12 cellular contexts compared by ENCODE assay signal in the genomic region with DNA sequence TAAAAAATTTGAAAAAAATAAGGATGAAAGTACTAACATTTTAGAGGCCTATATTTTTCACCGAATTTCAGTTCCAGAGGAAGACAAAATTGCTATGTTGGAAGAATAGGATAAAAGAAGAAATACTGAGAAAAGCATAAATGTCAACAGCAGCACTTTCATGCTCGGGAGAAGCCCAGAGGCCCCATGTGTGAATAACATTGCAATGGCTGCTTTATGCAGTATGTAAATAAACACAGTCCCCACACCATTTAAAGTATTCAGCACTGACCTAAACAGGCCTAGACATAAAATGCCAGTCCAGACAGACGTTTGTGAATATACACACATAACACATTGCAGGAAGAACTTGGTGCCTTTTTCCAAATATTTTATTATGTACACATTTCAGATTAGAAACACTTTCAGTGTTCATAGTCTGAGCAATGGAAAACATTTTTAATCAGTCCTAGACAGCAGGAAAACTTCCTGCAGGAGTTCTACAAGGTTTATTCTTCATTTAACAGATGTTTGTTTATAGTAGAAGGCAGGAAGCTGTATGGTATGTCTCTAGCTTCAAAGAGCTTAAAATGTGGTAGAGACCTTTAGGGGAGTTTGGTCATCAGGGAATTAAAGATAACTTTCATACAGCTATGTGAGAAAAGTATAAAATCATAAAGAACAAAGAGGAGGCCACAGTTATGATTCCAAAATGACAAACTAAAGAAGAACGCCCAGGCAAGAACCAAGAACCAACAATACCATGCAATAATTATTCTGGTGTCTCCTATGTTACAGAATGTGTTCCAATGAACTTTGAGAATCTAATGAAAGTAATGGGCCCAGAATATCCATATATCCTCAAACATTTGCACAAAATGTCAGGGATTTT. TPM values are rescaled to one million over a fixed set of nuclear protein-coding genes. Genes with fewer than 3 reads are reported as not detected.
DNase-seq lines count a peak whose midpoint lies in the region; ATAC-seq and TF ChIP-seq lines count a peak whose summit lies in the region.
"Had no signal": no experiment of that assay in that cellular context is flagged by ENCODE, and none has a peak within 500 bp of the region (broad histone marks: within the 10 kb centered on the region; RNA-seq: fewer than 3 reads in every experiment).

No MANE protein-coding gene starts in this region.

- H3K4me2 ChIP-seq in BLaER1: peak overlapping the region; percentile 47

- H3K36me3 ChIP-seq in BLaER1 (no peaks in the 10 kb centered on the region), Caco-2 (ENCODE audit: control insufficient read depth, insufficient read depth, low read length) (no peaks in the 10 kb centered on the region)

- H3K9me3 ChIP-seq in BLaER1: 0 out of 2 replicates have a peak, but pooled peaks cover 5% of the 10 kb centered on the region
- H3K9me3 ChIP-seq in Caco-2: no peaks in the 10 kb centered on the region; the same call in 1 of the 2 replicates

- H3K27me3 ChIP-seq in BLaER1 (no peaks in the 10 kb centered on the region), dorsolateral prefrontal cortex (no peaks in the 10 kb centered on the region), Caco-2 (replicated peaks; ENCODE audit: control insufficient read depth, insufficient read depth, low read length) (no peaks in the 10 kb centered on the region)

- H3K9me3 Mint-ChIP-seq in nephron progenitor cell (peaks cover 19% of the 10 kb centered on the region), Caco-2 (ENCODE audit: unreplicated experiment) (no peaks in the 10 kb centered on the region)

- TF ChIP-seq CTCF in dorsolateral prefrontal cortex (IDR thresholded peaks at IDR 0.05 in 54 of 56, conservative IDR thresholded peaks at IDR 0.05 in 2 of 56; ENCODE audit: low read depth in 1 of 56, partially characterized antibody in 56 of 56): no peak
- TF ChIP-seq CTCF in nephron progenitor cell (IDR thresholded peaks at IDR 0.05): no peak
- no peak for TF ChIP-seq CTCF in Caco-2 (IDR thresholded peaks at IDR 0.05; ENCODE audit: insufficient read depth in 1 of 2, low read depth in 1 of 2, low read length in 1 of 2, severe bottlenecking in 1 of 2, unreplicated experiment in 1 of 2)

- POLR2A ChIA-PET in Caco-2 (lab: Charles Lee): no interaction called here

- ATAC-seq in GM18907 (IDR thresholded peaks at IDR 0.05; ENCODE audit: unreplicated experiment): no peak

- no peak overlapping the region for H3K9ac ChIP-seq in BLaER1

- H3K4me1 Mint-ChIP-seq in nephron progenitor cell: peaks cover 30% of the 10 kb centered on the region
- no peaks in the 10 kb centered on the region for H3K4me1 Mint-ChIP-seq in Caco-2 (ENCODE audit: low read depth, unreplicated experiment)

- no peaks in the 10 kb centered on the region for H4K20me1 ChIP-seq in BLaER1

- H3K36me3 Mint-ChIP-seq in nephron progenitor cell (ENCODE audit: low read depth) (peaks cover 19% of the 10 kb centered on the region), Caco-2 (ENCODE audit: insufficient read depth, unreplicated experiment) (peaks cover 6% of the 10 kb centered on the region)

- no peaks in the 10 kb centered on the region for H3K27me3 Mint-ChIP-seq in nephron progenitor cell (ENCODE audit: low read depth, poor library complexity)
- no peaks in the 10 kb centered on the region for H3K27me3 Mint-ChIP-seq in Caco-2 (ENCODE audit: insufficient read depth, unreplicated experiment)
- H3K27me3 Mint-ChIP-seq: activated naive CD4-positive, alpha-beta T cell treated with anti-CD3 and anti-CD28 coated beads, Interleukin-2, amount 10 ng/mL, durations not matched to agents 7 days and 5 days had no signal

- BruUV-seq in Caco-2 (replicated peaks; lab: Mats Ljungman, UMichigan): no TSS peak

- DNase-seq in NCI-H526 (lab: John Stamatoyannopoulos, UW) (peak; percentile 15 to 51), dorsolateral prefrontal cortex (no peak), nephron progenitor cell (no peak), Caco-2 (no peak), NCI-H524 (lab: John Stamatoyannopoulos, UW) (no peak)
- DNase-seq in stimulated activated naive CD4-positive, alpha-beta T cell (lab: John Stamatoyannopoulos, UW): no peak
- DNase-seq: activated CD4-positive, alpha-beta T cell treated with anti-CD3 and anti-CD28 coated beads for 1 hour; activated naive CD4-positive, alpha-beta T cell treated with anti-CD3 and anti-CD28 coated beads, Interleukin-2, amount 10 ng/mL, durations not matched to agents 7 days and 5 days; C1 segment of cervical spinal cord; NCI-H1694 treated with DMSO at 0.1 percent for 48 hours had no signal

- H3K4me1 ChIP-seq in BLaER1 (peaks cover 21% of the 10 kb centered on the region), Caco-2 (no peaks in the 10 kb centered on the region)

- H3K27ac ChIP-seq in BLaER1 (no peak overlapping the region), dorsolateral prefrontal cortex (peak overlapping the region in 48 of 59 donors; percentile 0 to 83 (median 48))

- peak overlapping the region; percentile 30 for H3K27ac Mint-ChIP-seq in nephron progenitor cell
- H3K27ac Mint-ChIP-seq in Caco-2 (ENCODE audit: unreplicated experiment): no peak overlapping the region
- H3K27ac Mint-ChIP-seq: activated naive CD4-positive, alpha-beta T cell treated with anti-CD3 and anti-CD28 coated beads, Interleukin-2, amount 10 ng/mL, durations not matched to agents 7 days and 5 days had no signal

- CTCF ChIA-PET in Caco-2 (lab: Charles Lee): no interaction called here

- no peak overlapping the region for H3K4me3 Mint-ChIP-seq in nephron progenitor cell
- no peak overlapping the region for H3K4me3 Mint-ChIP-seq in Caco-2 (ENCODE audit: unreplicated experiment)
- H3K4me3 Mint-ChIP-seq: activated naive CD4-positive, alpha-beta T cell treated with anti-CD3 and anti-CD28 coated beads, Interleukin-2, amount 10 ng/mL, durations not matched to agents 7 days and 5 days had no signal

- H3K4me3 ChIP-seq in BLaER1 (no peak overlapping the region), dorsolateral prefrontal cortex (no peak overlapping the region), Caco-2 (ENCODE audit: low read depth, low read length) (no peak overlapping the region)

- intact Hi-C loops in dorsolateral prefrontal cortex (cut with DNase I) (no loop called here), Caco-2 (cut with micrococcal nuclease; ENCODE audit: unreplicated experiment) (no loop called here)

RNA-seq across cellular contexts. Expression of a gene that starts 30.5 kb away (rescaled TPM):
- total RNA-seq in dorsolateral prefrontal cortex (100 to 1,000 TPM in 118 of 120 experiments, 10 to 100 TPM in 2; 80.8 to 431 (median 175) TPM), Caco-2 (2022) (317 and 331 TPM in 2 replicates)

Comparison
In these comparisons a context has a peak if more than half of its experiments do, and no peak if none do; other contexts are left out.
1. DNase-seq: peak in NCI-H526 (2 of 2); none in dorsolateral prefrontal cortex (0 of 10), nephron progenitor cell (single experiment), stimulated activated naive CD4-positive, alpha-beta T cell (0 of 6), Caco-2 (0 of 2) and NCI-H524 (0 of 2).